In genomic region chr18:448116-448515, GRCh38 we compare ENCODE assay signal across 24 cellular contexts. TPM values are rescaled to one million over a fixed set of nuclear protein-coding genes. Genes with fewer than 3 reads are reported as not detected.
"Had no signal": no experiment of that assay in that cellular context is flagged by ENCODE, and none has a peak within 500 bp of the region (broad histone marks: within the 10 kb centered on the region; RNA-seq: fewer than 3 reads in every experiment).

No MANE protein-coding gene starts in this region.

- H3K27me3 ChIP-seq: body of pancreas, cardiac muscle cell, gastroesophageal sphincter, heart left ventricle, neutrophil, pancreas, right lobe of liver, transverse colon had no signal

- DNase-seq: activated CD4-positive, alpha-beta T cell treated with anti-CD3 and anti-CD28 coated beads for 1 hour; activated CD4-positive, alpha-beta T cell treated with anti-CD3 and anti-CD28 coated beads, Interleukin-2, amount 50 U/mL, for 1 hour; activated gamma-delta T cell treated with Interleukin-2 at 50 U/mL for 16 hours; activated T-cell treated with anti-CD3 and anti-CD28 coated beads, Interleukin-2, amount 50 U/mL, for 1 hour; anterior cingulate cortex; body of pancreas; effector CD4-positive, alpha-beta T cell; heart left ventricle; kidney; natural killer cell; pancreas; right lobe of liver; small intestine; stimulated activated CD4-positive, alpha-beta T cell treated with anti-CD3 and anti-CD28 coated beads, Interleukin-2, amount 100 ng/mL, for 48 hours; stimulated activated CD8-positive, alpha-beta memory T cell treated with anti-CD3 and anti-CD28 coated beads, Interleukin-4, amount 100 ng/mL, for 48 hours; stimulated activated naive B cell treated with anti-CD40 and anti-IgM and Interleukin-4, amounts not matched to agents 10 μg/mL and 1 μg/mL and 100 μg/mL, for 72 hours; transverse colon; WERI-Rb-1 had no signal

- H3K27ac ChIP-seq: right lobe of liver, transverse colon, WERI-Rb-1 had no signal

- ATAC-seq: body of pancreas; gastroesophageal sphincter; natural killer cell; pancreas; SK-N-SH treated with all-trans-retinoic acid at 6 μM for 48 hours; stimulated activated naive B cell treated with anti-CD40 and anti-IgM and Interleukin-4, amounts not matched to agents 10 μg/mL and 1 μg/mL and 100 μg/mL, for 72 hours had no signal

- H3K4me3 ChIP-seq: body of pancreas, cardiac muscle cell, gastroesophageal sphincter, heart left ventricle, lung, pancreas, right lobe of liver, transverse colon had no signal

- H3K9me3 ChIP-seq: body of pancreas, pancreas, right lobe of liver, transverse colon had no signal

- H3K4me1 ChIP-seq: right lobe of liver, transverse colon had no signal

- H3K36me3 ChIP-seq: cardiac muscle cell, gastroesophageal sphincter, heart left ventricle, neutrophil, pancreas, right lobe of liver, transverse colon, WERI-Rb-1 had no signal

RNA-seq across cellular contexts. Expression of gene COLEC12, which starts 52.4 kb away (rescaled TPM):
- total RNA-seq: natural killer cell; T-helper 2 cell treated with Interferon-gamma antibody and Interleukin-4, amounts not matched to agents 100 ng/mL and 5 ng/mL, for 36 hours had no signal
